ENCODE assay signal across 31 cellular contexts in the genomic region with DNA sequence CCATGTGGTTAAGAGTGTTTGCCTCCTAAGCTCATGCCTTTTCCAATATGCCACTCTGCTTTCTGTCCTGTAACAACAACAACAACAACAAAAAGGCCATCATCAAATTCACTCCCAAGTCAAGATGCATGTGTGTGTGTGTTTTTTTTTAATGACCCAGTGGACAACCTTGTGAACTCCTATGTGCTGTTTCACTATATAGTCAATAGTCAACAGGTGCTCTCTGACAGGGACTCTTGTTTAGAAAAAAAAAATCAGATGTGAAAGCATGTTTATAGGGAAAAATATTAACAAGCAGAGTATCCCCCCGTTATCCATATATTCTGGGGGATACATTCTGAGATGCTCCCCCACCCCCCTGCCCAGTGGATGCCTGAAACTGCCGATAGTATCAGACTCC. TPM values are rescaled to one million over a fixed set of nuclear protein-coding genes. Genes with fewer than 3 reads are reported as not detected.
"Had no signal": no experiment of that assay in that cellular context is flagged by ENCODE, and none has a peak within 500 bp of the region (broad histone marks: within the 10 kb centered on the region; RNA-seq: fewer than 3 reads in every experiment).

No MANE protein-coding gene starts in this region.

- H3K27ac ChIP-seq: stomach, suprapubic skin, testis, thoracic aorta, thyroid gland, tibial artery, tibial nerve, transverse colon, upper lobe of left lung, upper lobe of right lung, uterus, vagina had no signal

- H3K4me1 ChIP-seq: stomach, suprapubic skin, testis, thyroid gland, tibial artery, tibial nerve, transverse colon, upper lobe of left lung, upper lobe of right lung, uterus, vagina had no signal

- H3K4me1 Mint-ChIP-seq: stimulated activated effector memory CD8-positive, alpha-beta T cell treated with anti-CD3 and anti-CD28 coated beads, Interleukin-12 subunit alpha, Interleukin-12 subunit beta, amount 100 ng/mL, for 72 hours; stimulated activated memory B cell treated with anti-CD40 and anti-IgM and Interleukin-4, amounts not matched to agents 10 μg/mL and 1 μg/mL and 100 μg/mL, for 72 hours had no signal

- H3K27ac Mint-ChIP-seq: stimulated activated effector memory CD8-positive, alpha-beta T cell treated with anti-CD3 and anti-CD28 coated beads, Interleukin-12 subunit alpha, Interleukin-12 subunit beta, amount 100 ng/mL, for 72 hours; stimulated activated memory B cell treated with anti-CD40 and anti-IgM and Interleukin-4, amounts not matched to agents 10 μg/mL and 1 μg/mL and 100 μg/mL, for 72 hours; stimulated activated naive CD8-positive, alpha-beta T cell treated with anti-CD3 and anti-CD28 coated beads, Interleukin-15, amount 100 ng/mL, for 72 hours; stimulated activated naive CD8-positive, alpha-beta T cell treated with anti-CD3 and anti-CD28 coated beads, Interleukin-15, Interleukin-2, amounts not matched to agents 100 ng/mL and 50 ng/mL, for 24 hours; type B pancreatic cell had no signal

- H3K9me3 Mint-ChIP-seq: stimulated activated effector memory CD8-positive, alpha-beta T cell treated with anti-CD3 and anti-CD28 coated beads, Interleukin-12 subunit alpha, Interleukin-12 subunit beta, amount 100 ng/mL, for 72 hours had no signal

- H3K27me3 Mint-ChIP-seq: stimulated activated memory B cell treated with anti-CD40 and anti-IgM and Interleukin-4, amounts not matched to agents 10 μg/mL and 1 μg/mL and 100 μg/mL, for 72 hours; stimulated activated naive CD8-positive, alpha-beta T cell treated with anti-CD3 and anti-CD28 coated beads, Interleukin-15, amount 100 ng/mL, for 72 hours; stimulated activated naive CD8-positive, alpha-beta T cell treated with anti-CD3 and anti-CD28 coated beads, Interleukin-15, Interleukin-2, amounts not matched to agents 100 ng/mL and 50 ng/mL, for 24 hours; type B pancreatic cell had no signal

- ATAC-seq: stimulated activated effector memory CD8-positive, alpha-beta T cell treated with anti-CD3 and anti-CD28 coated beads, Interleukin-12 subunit alpha, Interleukin-12 subunit beta, amount 100 ng/mL, for 72 hours; stimulated activated memory B cell treated with anti-CD40 and anti-IgM and Interleukin-4, amounts not matched to agents 10 μg/mL and 1 μg/mL and 100 μg/mL, for 72 hours; stimulated activated naive CD8-positive, alpha-beta T cell treated with anti-CD3 and anti-CD28 coated beads, Interleukin-15, amount 100 ng/mL, for 72 hours; stimulated activated naive CD8-positive, alpha-beta T cell treated with anti-CD3 and anti-CD28 coated beads, Interleukin-15, Interleukin-2, amounts not matched to agents 100 U/mL and 50 U/mL, for 24 hours; upper lobe of right lung had no signal

- FAIRE-seq: urothelium cell line had no signal

- H3K36me3 ChIP-seq: stomach, suprapubic skin, thoracic aorta, thyroid gland, tibial artery, tibial nerve, transverse colon, upper lobe of left lung, upper lobe of right lung, uterus, vagina had no signal

- H3K4me3 Mint-ChIP-seq: stimulated activated effector memory CD8-positive, alpha-beta T cell treated with anti-CD3 and anti-CD28 coated beads, Interleukin-12 subunit alpha, Interleukin-12 subunit beta, amount 100 ng/mL, for 72 hours; stimulated activated memory B cell treated with anti-CD40 and anti-IgM and Interleukin-4, amounts not matched to agents 10 μg/mL and 1 μg/mL and 100 μg/mL, for 72 hours; stimulated activated naive CD8-positive, alpha-beta T cell treated with anti-CD3 and anti-CD28 coated beads, Interleukin-15, amount 100 ng/mL, for 72 hours; stimulated activated naive CD8-positive, alpha-beta T cell treated with anti-CD3 and anti-CD28 coated beads, Interleukin-15, Interleukin-2, amounts not matched to agents 100 ng/mL and 50 ng/mL, for 24 hours; type B pancreatic cell had no signal

- DNase-seq: stimulated activated CD4-positive, alpha-beta T cell treated with anti-CD3 and anti-CD28 coated beads, Interleukin-2, amount 100 ng/mL, for 48 hours; stimulated activated CD4-positive, alpha-beta T cell treated with anti-CD3 and anti-CD28 coated beads, Interleukin-4, amount 100 ng/mL, for 1 hour; stimulated activated CD4-positive, alpha-beta T cell treated with anti-CD3 and anti-CD28 coated beads, Interleukin-4, amount 100 ng/mL, for 24 hours; stimulated activated CD4-positive, alpha-beta T cell treated with anti-CD3 and anti-CD28 coated beads, Interleukin-4, amount 100 ng/mL, for 4 hours; stimulated activated CD8-positive, alpha-beta memory T cell treated with anti-CD3 and anti-CD28 coated beads, Interleukin-4, amount 100 ng/mL, for 48 hours; stimulated activated naive CD4-positive, alpha-beta T cell; stimulated activated naive CD4-positive, alpha-beta T cell treated with Interleukin-2 at 50 U/mL for 16 hours; stimulated activated naive CD8-positive, alpha-beta T cell treated with anti-CD3 and anti-CD28 coated beads, Interleukin-15, amount 100 ng/mL, for 72 hours; stimulated activated naive CD8-positive, alpha-beta T cell treated with anti-CD3 and anti-CD28 coated beads, Interleukin-15, Interleukin-2, amounts not matched to agents 100 U/mL and 50 U/mL, for 24 hours; stomach; substantia nigra; testis; tibial artery; transverse colon; trophoblast cell; upper lobe of left lung; upper lobe of right lung; uterus had no signal

- H3K36me3 Mint-ChIP-seq: stimulated activated effector memory CD8-positive, alpha-beta T cell treated with anti-CD3 and anti-CD28 coated beads, Interleukin-12 subunit alpha, Interleukin-12 subunit beta, amount 100 ng/mL, for 72 hours had no signal

- H3K27me3 ChIP-seq: stomach, suprapubic skin, testis, thyroid gland, tibial artery, tibial nerve, transverse colon, upper lobe of left lung, upper lobe of right lung, uterus, vagina had no signal

- H3K4me3 ChIP-seq: stomach, suprapubic skin, testis, thoracic aorta, thyroid gland, tibial artery, tibial nerve, transverse colon, upper lobe of left lung, upper lobe of right lung, uterus, vagina had no signal

- H3K9me3 ChIP-seq: suprapubic skin, testis, thoracic aorta, thyroid gland, transverse colon, upper lobe of right lung, uterus, vagina had no signal

RNA-seq across cellular contexts. Expression of gene BEND2, which starts 50.6 kb away (rescaled TPM):
- total RNA-seq: stomach, subcutaneous adipose tissue, suprapubic skin, thoracic aorta, transverse colon, upper lobe of right lung, ureter, urinary bladder, uterus, vagina had no signal
- polyA plus RNA-seq: urinary bladder had no signal
